Comparison of ENCODE assay signal across 16 cellular contexts in genomic region chr10:11404931-11405330, GRCh38.
A peak's percentile ranks its signal among the peaks of the same experiment; 100 is the strongest.
DNase-seq lines count a peak whose midpoint lies in the region; ATAC-seq and TF ChIP-seq lines count a peak whose summit lies in the region.
"Had no signal": no experiment of that assay in that cellular context is flagged by ENCODE, and none has a peak within 500 bp of the region (broad histone marks: within the 10 kb centered on the region; RNA-seq: fewer than 3 reads in every experiment).

No MANE protein-coding gene starts in this region.

- no peak for ATAC-seq in activated CD4-positive, CD25-positive, alpha-beta regulatory T cell treated with anti-CD3 and anti-CD28 coated beads, Interleukin-2, amount 50 U/mL, for 24 hours
- ATAC-seq: Panc1; stimulated activated naive CD8-positive, alpha-beta T cell treated with anti-CD3 and anti-CD28 coated beads, Interleukin-15, amount 100 ng/mL, for 72 hours; upper lobe of right lung had no signal

- no peaks in the 10 kb centered on the region for H3K36me3 ChIP-seq in A673 (ENCODE audit: insufficient read depth, low read length, poor library complexity, severe bottlenecking)
- H3K36me3 ChIP-seq: esophagus squamous epithelium, heart left ventricle, upper lobe of right lung, WERI-Rb-1 had no signal

- TF ChIP-seq CTCF in A673 (conservative IDR thresholded peaks at IDR 0.05; ENCODE audit: low read depth, low read length) (no peak), coronary artery (IDR thresholded peaks at IDR 0.05) (no peak)

- H3K27ac ChIP-seq in A673 (ENCODE audit: low read depth, low read length, poor library complexity, severe bottlenecking) (no peak overlapping the region), coronary artery (no peak overlapping the region)
- H3K27ac ChIP-seq: esophagus squamous epithelium, upper lobe of right lung, WERI-Rb-1 had no signal

- intact Hi-C loops in A673 (cut with micrococcal nuclease; ENCODE audit: unreplicated experiment) = no loop called here

- BruUV-seq in A673 (replicated peaks; lab: Mats Ljungman, UMichigan) = no TSS peak

- CTCF ChIA-PET in A673 (lab: Charles Lee) = no interaction called here

- no peak overlapping the region for H3K4me3 ChIP-seq in A673 (ENCODE audit: low read depth, low read length, poor library complexity, severe bottlenecking)
- no peak overlapping the region for H3K4me3 ChIP-seq in coronary artery
- H3K4me3 ChIP-seq: esophagus squamous epithelium, heart left ventricle, upper lobe of right lung had no signal

- peak; percentile 4 for DNase-seq in DMS79 (lab: John Stamatoyannopoulos, UW)
- DNase-seq in DMS79 treated with DMSO at 0.1 percent for 48 hours (lab: John Stamatoyannopoulos, UW) = no peak
- DNase-seq in A673 (ENCODE audit: low spot score) = peak; percentile 72
- DNase-seq in LHCN-M2 (ENCODE audit: low read depth) = peak; percentile 65
- peak; percentile 45 for DNase-seq in coronary artery (ENCODE audit: low spot score)
- no peak for DNase-seq in NCI-H82 (lab: John Stamatoyannopoulos, UW)
- DNase-seq in NCI-H187 treated with DMSO at 0.1 percent for 48 hours (lab: John Stamatoyannopoulos, UW) = no peak
- DNase-seq: activated naive CD4-positive, alpha-beta T cell; esophagus squamous epithelium; stimulated activated naive CD8-positive, alpha-beta T cell treated with anti-CD3 and anti-CD28 coated beads, Interleukin-15, amount 100 ng/mL, for 72 hours; upper lobe of right lung; WERI-Rb-1 had no signal

- POLR2A ChIA-PET in A673 (lab: Charles Lee; ENCODE audit: low non-redundant PET) = no interaction called here

- peaks cover 3% of the 10 kb centered on the region for H3K4me1 ChIP-seq in A673 (ENCODE audit: insufficient read depth, low read length, poor library complexity, severe bottlenecking)
- H3K4me1 ChIP-seq: Caco-2, upper lobe of right lung had no signal

- H3K27me3 ChIP-seq in A673 (replicated peaks; ENCODE audit: insufficient read depth, low read depth, low read length, poor library complexity) = no peaks in the 10 kb centered on the region
- H3K27me3 ChIP-seq: esophagus squamous epithelium, heart left ventricle, upper lobe of right lung had no signal

- no peaks in the 10 kb centered on the region for H3K9me3 ChIP-seq in A673 (ENCODE audit: low read depth, low read length, poor library complexity, severe bottlenecking)
- H3K9me3 ChIP-seq: Caco-2, esophagus squamous epithelium, upper lobe of right lung had no signal

Comparison
In these comparisons a context has a peak if more than half of its experiments do, and no peak if none do; other contexts are left out.
1. DNase-seq: peak in DMS79 (single experiment), A673 (single experiment), LHCN-M2 (single experiment) and coronary artery (single experiment); none in DMS79 treated with DMSO at 0.1 percent for 48 hours (single experiment), NCI-H82 (single experiment) and NCI-H187 treated with DMSO at 0.1 percent for 48 hours (single experiment).